ENCODE assay signal across 26 cellular contexts in genomic region chr2:70974592-70974991, GRCh38. TPM values are rescaled to one million over a fixed set of nuclear protein-coding genes. Genes with fewer than 3 reads are reported as not detected.
A peak's percentile ranks its signal among the peaks of the same experiment; 100 is the strongest.
DNase-seq lines count a peak whose midpoint lies in the region; ATAC-seq and TF ChIP-seq lines count a peak whose summit lies in the region.
"Had no signal": no experiment of that assay in that cellular context is flagged by ENCODE, and none has a peak within 500 bp of the region (broad histone marks: within the 10 kb centered on the region; RNA-seq: fewer than 3 reads in every experiment).

No MANE protein-coding gene starts in this region.

- no peak for TF ChIP-seq EP300 in esophagus muscularis mucosa (IDR thresholded peaks at IDR 0.05)

- intact Hi-C loops in esophagus muscularis mucosa (cut with DNase I), result no loop called here
- intact Hi-C loops in spleen (cut with DNase I; ENCODE audit: low total_unique reads), result no loop called here

- peak overlapping the region; percentile 24 for H3K27ac Mint-ChIP-seq in T-helper 17 cell

- H3K27ac ChIP-seq in esophagus muscularis mucosa (replicated peaks in 1 of 4) (no peak overlapping the region), spleen (no peak overlapping the region)
- H3K27ac ChIP-seq: BLaER1 treated with 17β-estradiol and CSF1 and Interleukin-3, amounts not matched to agents 10 nM and 100 nM; HL-60; Peyer's patch; SJSA1 had no signal

- peaks cover 2% of the 10 kb centered on the region for H3K36me3 Mint-ChIP-seq in T-helper 17 cell (ENCODE audit: low read depth)

- H3K4me1 ChIP-seq in esophagus muscularis mucosa (peaks cover 15 to 31% (median 25%) of the 10 kb centered on the region in 4 donors), spleen (peaks cover 7 to 28% (median 20%) of the 10 kb centered on the region in 6 donors)
- H3K4me1 ChIP-seq: SJSA1 had no signal

- H3K27me3 Mint-ChIP-seq in T-helper 17 cell, result peaks cover 15% of the 10 kb centered on the region

- peaks cover 17% of the 10 kb centered on the region for H3K4me1 Mint-ChIP-seq in T-helper 17 cell

- 93% methylated on average over 3 of the region's 3 CpGs for WGBS in esophagus muscularis mucosa
- WGBS in spleen, 5 donors, result 92 to 98% (median 96%) methylated on average over 3 of the region's 3 CpGs

- H3K27me3 ChIP-seq in esophagus muscularis mucosa, result no peaks in the 10 kb centered on the region
- peaks cover 0 to 9% (median 0%) of the 10 kb centered on the region in 7 donors for H3K27me3 ChIP-seq in spleen (replicated peaks in 1 of 7)
- H3K27me3 ChIP-seq: Peyer's patch, SJSA1 had no signal

- TF ChIP-seq CTCF in esophagus muscularis mucosa (IDR thresholded peaks at IDR 0.05) (no peak), spleen (IDR thresholded peaks at IDR 0.05 in 8 of 11, conservative IDR thresholded peaks at IDR 0.05 in 3 of 11) (no peak)

- H3K4me3 ChIP-seq in esophagus muscularis mucosa (no peak overlapping the region), spleen (no peak overlapping the region)
- H3K4me3 ChIP-seq: BLaER1 treated with 17β-estradiol and CSF1 and Interleukin-3, amounts not matched to agents 10 nM and 100 nM; HAP-1; Peyer's patch; SJSA1 had no signal

- peak; percentile 2 for DNase-seq in AG20443 (ENCODE audit: low spot score)
- no peak for DNase-seq in T-helper 17 cell
- DNase-seq in esophagus muscularis mucosa (ENCODE audit: extremely low spot score), result peak; percentile 55
- peak; percentile 40 for DNase-seq in spleen
- DNase-seq in DMS79 (lab: John Stamatoyannopoulos, UW), result no peak
- DNase-seq in stimulated activated naive CD4-positive, alpha-beta T cell treated with Interleukin-2 at 50 U/mL for 16 hours (lab: John Stamatoyannopoulos, UW), result no peak
- no peak for DNase-seq in kidney tubule cell (ENCODE audit: low spot score)
- DNase-seq: Caco-2; CD4-positive, alpha-beta memory T cell; DMS 273 treated with DMSO at 0.1 percent for 48 hours; DND-41; KBM-7; MM.1S; NCI-H1048; NCI-H1417 treated with DMSO at 0.1 percent for 48 hours; NCI-H187 treated with DMSO at 0.1 percent for 48 hours; NCI-H2107; NCI-H510A; NCI-H748 treated with DMSO at 0.1 percent for 48 hours; NK-92 treated with Interleukin-12 subunit alpha and Interleukin-12 subunit beta, amount 100 ng/mL, for 24 hours; Peyer's patch had no signal

- no peak overlapping the region for H3K4me3 Mint-ChIP-seq in T-helper 17 cell
- H3K4me3 Mint-ChIP-seq: CD4-positive, alpha-beta memory T cell had no signal

- H3K36me3 ChIP-seq in esophagus muscularis mucosa (no peaks in the 10 kb centered on the region), spleen (no peaks in the 10 kb centered on the region)
- H3K36me3 ChIP-seq: HAP-1, Peyer's patch, SJSA1 had no signal

- TF ChIP-seq POLR2A in esophagus muscularis mucosa (IDR thresholded peaks at IDR 0.05; ENCODE audit: low read depth) (no peak), spleen (IDR thresholded peaks at IDR 0.05) (no peak)

- ATAC-seq in T-helper 17 cell, result no peak
- ATAC-seq: HepG2 had no signal

- H3K9me3 ChIP-seq in T-helper 17 cell (ENCODE audit: control insufficient read depth, low read length, poor library complexity, severe bottlenecking), result no peaks in the 10 kb centered on the region
- no peaks in the 10 kb centered on the region for H3K9me3 ChIP-seq in esophagus muscularis mucosa
- H3K9me3 ChIP-seq in spleen, result no peaks in the 10 kb centered on the region
- H3K9me3 ChIP-seq: BLaER1 treated with 17β-estradiol and CSF1 and Interleukin-3, amounts not matched to agents 10 nM and 100 nM; Caco-2; HAP-1; Peyer's patch; SJSA1 had no signal

RNA-seq across cellular contexts. Expression of gene ANKRD53, which starts 3.8 kb away (rescaled TPM):
- under 1 TPM; 0.34 to 0.80 TPM for total RNA-seq in T-helper 17 cell
- 1 to 10 TPM in 1 of 4 donors, under 1 TPM in 3; under 0.01 to 3.2 (median 0.82) TPM for total RNA-seq in esophagus muscularis mucosa
- total RNA-seq in spleen, result 1 to 10 TPM in 3 of 7 donors, under 1 TPM in 2, not detected in 2; 0.39 to 1.7 (median 1.3) TPM
- polyA plus RNA-seq in spleen, result under 1 TPM; 0.22 to 0.72 (median 0.27) TPM
- total RNA-seq: HepG2, SJSA1 had no signal
- polyA plus RNA-seq: CD4-positive, alpha-beta memory T cell had no signal

RNA-seq across cellular contexts. Expression of gene TEX261, which starts 20.1 kb away (rescaled TPM):
- total RNA-seq in T-helper 17 cell (10 to 100 TPM; 30.0 to 31.3 TPM), esophagus muscularis mucosa (10 to 100 TPM; 21.6 to 37.7 (median 33.3) TPM), spleen (10 to 100 TPM; 28.6 to 55.7 (median 39.8) TPM)
- 10 to 100 TPM in 2 of 3 donors, 1 to 10 TPM in 1; 8.7 to 21.7 (median 12.9) TPM for polyA plus RNA-seq in spleen

RNA-seq across cellular contexts. Expression of gene ATP6V1B1, which starts 38.9 kb away (rescaled TPM):
- total RNA-seq in T-helper 17 cell (not detected), esophagus muscularis mucosa (1 to 10 TPM in 1 of 4 donors, under 1 TPM in 1, not detected in 2; 0.83 to 1.6 TPM), spleen (not detected)
- under 1 TPM in 2 of 3 donors, not detected in 1; 0.06 to 0.11 TPM for polyA plus RNA-seq in spleen
- total RNA-seq: CD4-positive, alpha-beta memory T cell; SJSA1 had no signal
- polyA plus RNA-seq: CD4-positive, alpha-beta memory T cell had no signal

Comparison
In these comparisons a context has a peak if more than half of its experiments do, and no peak if none do; other contexts are left out.
1. DNase-seq: peak in AG20443 (single experiment), esophagus muscularis mucosa (single experiment) and spleen (single experiment); none in T-helper 17 cell (0 of 3), DMS79 (single experiment), stimulated activated naive CD4-positive, alpha-beta T cell treated with Interleukin-2 at 50 U/mL for 16 hours (single experiment) and kidney tubule cell (single experiment).